In the genomic region with DNA sequence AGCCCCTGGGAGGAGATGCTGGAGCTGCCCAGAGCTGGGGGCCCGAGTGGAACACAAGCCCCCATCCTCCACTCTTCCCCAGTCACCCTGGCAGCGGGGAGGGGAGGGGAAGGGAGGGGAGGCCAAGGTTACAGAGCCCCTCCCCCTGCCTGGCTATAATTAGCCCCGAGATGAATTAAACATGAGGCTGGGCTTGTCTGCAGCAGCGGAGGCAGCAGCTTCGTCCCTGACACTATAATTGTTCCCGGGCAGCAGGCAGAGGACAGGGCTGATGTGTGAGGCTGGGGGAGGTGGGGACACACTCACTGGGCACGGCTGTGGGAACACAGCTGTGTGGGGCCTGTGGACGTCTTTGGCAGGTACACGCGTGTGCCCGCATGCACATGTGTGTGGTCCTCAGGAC, we compare ENCODE assay signal across 18 cellular contexts. TPM values are rescaled to one million over a fixed set of nuclear protein-coding genes. Genes with fewer than 3 reads are reported as not detected.
A peak's percentile ranks its signal among the peaks of the same experiment; 100 is the strongest.
DNase-seq lines count a peak whose midpoint lies in the region; ATAC-seq and TF ChIP-seq lines count a peak whose summit lies in the region.
"Had no signal": no experiment of that assay in that cellular context is flagged by ENCODE, and none has a peak within 500 bp of the region (broad histone marks: within the 10 kb centered on the region; RNA-seq: fewer than 3 reads in every experiment).

No MANE protein-coding gene starts in this region.

- no peaks in the 10 kb centered on the region for H3K27me3 Mint-ChIP-seq in neural crest cell (ENCODE audit: low read depth)

- peaks cover 4% of the 10 kb centered on the region for H3K36me3 Mint-ChIP-seq in neural crest cell (ENCODE audit: low read depth)

- no peak overlapping the region for H3K4me3 Mint-ChIP-seq in neural crest cell
- H3K4me3 Mint-ChIP-seq: activated naive CD4-positive, alpha-beta T cell treated with anti-CD3 and anti-CD28 coated beads for 36 hours; CD4-positive, alpha-beta T cell; central memory CD8-positive, alpha-beta T cell; natural killer cell treated with Interleukin-12 subunit alpha and Interleukin-12 subunit beta and Interleukin-15 and Interleukin-18, amount 100 ng/mL, for 72 hours had no signal

- DNase-seq in ELF-1 (ENCODE audit: low read depth, low spot score), result peak; percentile 78
- DNase-seq in NCI-H524 (lab: John Stamatoyannopoulos, UW), result peak; percentile 43
- DNase-seq in Right ventricle myocardium superior, result peak; percentile 50
- DNase-seq in neural crest cell (ENCODE audit: low read depth, low spot score), result peak; percentile 52
- DNase-seq in ureter (ENCODE audit: low spot score), result no peak
- no peak for DNase-seq in NK-92 (lab: John Stamatoyannopoulos, UW; ENCODE audit: unreplicated experiment)
- no peak for DNase-seq in NCI-H2171 (lab: John Stamatoyannopoulos, UW)
- DNase-seq: activated naive CD4-positive, alpha-beta T cell treated with anti-CD3 and anti-CD28 coated beads for 36 hours; CD4-positive, alpha-beta T cell; left lung; MG63; NCI-H510A treated with DMSO at 0.1 percent for 48 hours; SIG-M5; small intestine had no signal

- peaks cover 4% of the 10 kb centered on the region for H3K9me3 Mint-ChIP-seq in neural crest cell

- intact Hi-C loops in Right ventricle myocardium superior (cut with DNase I), result no loop called here

- ATAC-seq in Right ventricle myocardium superior (ENCODE audit: poor library complexity) (peak; percentile 57), GM18907 (IDR thresholded peaks at IDR 0.05; ENCODE audit: unreplicated experiment) (no peak)
- ATAC-seq: left lung had no signal

- H3K27ac Mint-ChIP-seq in neural crest cell (ENCODE audit: unreplicated experiment), result peak overlapping the region; percentile 95
- H3K27ac Mint-ChIP-seq: CD4-positive, alpha-beta T cell; natural killer cell treated with Interleukin-12 subunit alpha and Interleukin-12 subunit beta and Interleukin-15 and Interleukin-18, amount 100 ng/mL, for 72 hours had no signal

- peaks cover 24% of the 10 kb centered on the region for H3K4me1 Mint-ChIP-seq in neural crest cell
- H3K4me1 Mint-ChIP-seq: central memory CD8-positive, alpha-beta T cell had no signal

- no peak for TF ChIP-seq CTCF in neural crest cell (conservative IDR thresholded peaks at IDR 0.05)

RNA-seq across cellular contexts. Expression of gene TINCR, which starts 28.3 kb away (rescaled TPM):
- not detected for total RNA-seq in Right ventricle myocardium superior
- 0.37 and 0.55 TPM in 2 replicates for total RNA-seq in neural crest cell
- total RNA-seq in ureter, result 5.8 TPM
- total RNA-seq: glomerular endothelial cell had no signal

Comparison
In these comparisons a context has a peak if more than half of its experiments do, and no peak if none do; other contexts are left out.
1. DNase-seq: peak in ELF-1 (single experiment), NCI-H524 (2 of 2), Right ventricle myocardium superior (single experiment) and neural crest cell (single experiment); none in ureter (single experiment), NK-92 (single experiment) and NCI-H2171 (single experiment).